ENCODE assay signal across 23 cellular contexts in genomic region chr14:64889352-64889751, GRCh38. TPM values are rescaled to one million over a fixed set of nuclear protein-coding genes. Genes with fewer than 3 reads are reported as not detected.
"Had no signal": no experiment of that assay in that cellular context is flagged by ENCODE, and none has a peak within 500 bp of the region (broad histone marks: within the 10 kb centered on the region; RNA-seq: fewer than 3 reads in every experiment).

No MANE protein-coding gene starts in this region.

- H3K9ac ChIP-seq: SK-N-SH had no signal

- H3K27ac Mint-ChIP-seq: T-cell had no signal

- H3K9me3 Mint-ChIP-seq: T-cell had no signal

- H3K36me3 Mint-ChIP-seq: T-cell had no signal

- H3K4me3 ChIP-seq: MG63 had no signal

- H3K4me2 ChIP-seq: SK-N-SH had no signal

- H3K36me3 ChIP-seq: MG63 had no signal

- H3K9me3 ChIP-seq: MG63, SK-N-SH had no signal

- ATAC-seq: Panc1, T-cell had no signal

- DNase-seq: Karpas-422, KG1, MG63, NCI-H1092 treated with DMSO at 0.1 percent for 48 hours, NCI-H1436, NCI-H187, NCI-H2029, NCI-H2081 treated with DMSO at 0.1 percent for 48 hours, NCI-H2171, NCI-H226, NCI-H446, NCI-H510A, NCI-H524 treated with DMSO at 0.1 percent for 48 hours, NCI-H69, NCI-H774, SHP77, SK-N-SH, SW 1271, T-cell had no signal

- H3K27ac ChIP-seq: RWPE1 had no signal

- H3K4me3 Mint-ChIP-seq: T-cell had no signal

RNA-seq across cellular contexts. Expression of gene SPTB, which starts 9.6 kb away (rescaled TPM):
- total RNA-seq: SK-MEL-5 had no signal

RNA-seq across cellular contexts. Expression of gene GPX2, which starts 53.2 kb away (rescaled TPM):
- total RNA-seq: HT1080, SK-MEL-5 had no signal
- polyA plus RNA-seq: SK-N-SH had no signal
